8 cellular contexts compared by ENCODE assay signal in genomic region chr4:53601251-53601764, GRCh38. TPM values are rescaled to one million over a fixed set of nuclear protein-coding genes. Genes with fewer than 3 reads are reported as not detected.
DNase-seq lines count a peak whose midpoint lies in the region; ATAC-seq and TF ChIP-seq lines count a peak whose summit lies in the region.

No MANE protein-coding gene starts in this region.

- DNase-seq in DMS79 treated with DMSO at 0.1 percent for 48 hours (lab: John Stamatoyannopoulos, UW) (peak; percentile 4), DMS79 (lab: John Stamatoyannopoulos, UW) (no peak), NCI-H2171 (lab: John Stamatoyannopoulos, UW) (peak; percentile 77), ecto neural progenitor cell (ENCODE audit: low spot score) (peak; percentile 53), psoas muscle (peak; percentile 29 to 62), prostate gland (ENCODE audit: low spot score) (no peak)

- TF ChIP-seq POLR2A in prostate gland (IDR thresholded peaks at IDR 0.05), result no peak

- ATAC-seq in HG02938 (IDR thresholded peaks at IDR 0.05; ENCODE audit: unreplicated experiment) (peak; percentile 75), psoas muscle (peak; percentile 27 to 83 (median 58)), HG02884 (IDR thresholded peaks at IDR 0.05; ENCODE audit: unreplicated experiment) (no peak)

- no peaks in the 10 kb centered on the region for H3K9me3 ChIP-seq in psoas muscle
- no peaks in the 10 kb centered on the region for H3K9me3 ChIP-seq in prostate gland

- H3K36me3 ChIP-seq in psoas muscle (ENCODE audit: insufficient read depth in 1 of 2, low read depth in 1 of 2) (no peaks in the 10 kb centered on the region), prostate gland (no peaks in the 10 kb centered on the region)

- no peaks in the 10 kb centered on the region for H3K4me1 ChIP-seq in psoas muscle
- H3K4me1 ChIP-seq in prostate gland (replicated peaks), result no peaks in the 10 kb centered on the region

- intact Hi-C loops in psoas muscle (cut with DNase I), result no loop called here
- intact Hi-C loops in prostate gland (cut with DNase I), result no loop called here

- H3K27ac ChIP-seq in psoas muscle, result no peak overlapping the region
- H3K27ac ChIP-seq in prostate gland, result no peak overlapping the region

- no peak overlapping the region for H3K4me3 ChIP-seq in psoas muscle
- no peak overlapping the region for H3K4me3 ChIP-seq in prostate gland

- WGBS in psoas muscle, 3 donors, result 19 to 33% (median 23%) methylated on average over 9 of the region's 9 CpGs
- 34% methylated on average over 9 of the region's 9 CpGs for WGBS in prostate gland

- H3K27me3 ChIP-seq in psoas muscle (ENCODE audit: insufficient read depth in 3 of 3, low read length in 2 of 3) (no peaks in the 10 kb centered on the region), prostate gland (replicated peaks; ENCODE audit: insufficient read depth) (no peaks in the 10 kb centered on the region)

- TF ChIP-seq CTCF in psoas muscle (IDR thresholded peaks at IDR 0.05), result no peak
- TF ChIP-seq CTCF in prostate gland (IDR thresholded peaks at IDR 0.05), result peak in 2 of 4 experiments; percentile 4 to 29

RNA-seq across cellular contexts. Expression of gene LNX1, which starts 10.0 kb away (rescaled TPM):
- total RNA-seq in psoas muscle, result 10 to 100 TPM in 1 of 4 donors, 1 to 10 TPM in 3; 2.1 to 13.9 (median 3.9) TPM
- 1 to 10 TPM; 2.8 to 4.9 (median 4.3) TPM for polyA plus RNA-seq in psoas muscle
- 10 to 100 TPM; 13.1 to 13.2 TPM for total RNA-seq in prostate gland

Comparison
In these comparisons a context has a peak if more than half of its experiments do, and no peak if none do; other contexts are left out.
1. DNase-seq: peak in DMS79 treated with DMSO at 0.1 percent for 48 hours (single experiment), NCI-H2171 (single experiment), ecto neural progenitor cell (single experiment) and psoas muscle (2 of 2); none in DMS79 (single experiment) and prostate gland (single experiment).